1 cellular context compared by ENCODE assay signal in genomic region chr5:40688127-40688756, GRCh38.
TF ChIP-seq lines count a peak whose summit lies in the region.

No MANE protein-coding gene starts in this region.

TF ChIP-seq in HepG2, 621 proteins besides CTCF, POLR2A, EP300 and RAD21 (continued from another document):
- TF ChIP-seq ZBED4 (CRISPR knock-in tag; IDR thresholded peaks at IDR 0.05; ENCODE audit: borderline replicate concordance): 0 out of 2 replicates have a peak, but pooled peaks have one; percentile 24
- TF ChIP-seq POLR2G (IDR thresholded peaks at IDR 0.05; ENCODE audit: low read depth, low read length): no peak
- TF ChIP-seq ZNF816 (CRISPR knock-in tag; IDR thresholded peaks at IDR 0.05; ENCODE audit: borderline replicate concordance): no peak
- TF ChIP-seq MAFK (conservative IDR thresholded peaks at IDR 0.05 in 1 of 2, IDR thresholded peaks at IDR 0.05 in 1 of 2; ENCODE audit: low read length in 2 of 2): no peak
- no peak for TF ChIP-seq ZNF224 (CRISPR knock-in tag; IDR thresholded peaks at IDR 0.05)
- TF ChIP-seq ZNF33A (CRISPR knock-in tag; IDR thresholded peaks at IDR 0.05; ENCODE audit: borderline replicate concordance): no peak
- TF ChIP-seq HNF1B (CRISPR knock-in tag; IDR thresholded peaks at IDR 0.05): 0 out of 2 replicates have a peak, but pooled peaks have one; percentile 26
